In genomic region chr5:71664615-71665014, GRCh38 we compare ENCODE assay signal across 17 cellular contexts. TPM values are rescaled to one million over a fixed set of nuclear protein-coding genes. Genes with fewer than 3 reads are reported as not detected.
"Had no signal": no experiment of that assay in that cellular context is flagged by ENCODE, and none has a peak within 500 bp of the region (broad histone marks: within the 10 kb centered on the region; RNA-seq: fewer than 3 reads in every experiment).

No MANE protein-coding gene starts in this region.

RNA-seq across cellular contexts. Expression of gene CARTPT, which starts 54.5 kb away (rescaled TPM):
- total RNA-seq: kidney epithelial cell, left ventricle myocardium inferior, lower leg skin, lung, mesothelial cell of epicardium, mononuclear cell, natural killer cell, occipital lobe, osteocyte, posterior vena cava, psoas muscle, spleen, subcutaneous adipose tissue, suprapubic skin, tibial nerve, urinary bladder, vagina had no signal
- polyA plus RNA-seq: lung, psoas muscle, spleen had no signal
